Comparison of ENCODE assay signal across 8 cellular contexts in genomic region chr4:136962868-136963267, GRCh38.
"Had no signal": no experiment of that assay in that cellular context is flagged by ENCODE, and none has a peak within 500 bp of the region (broad histone marks: within the 10 kb centered on the region; RNA-seq: fewer than 3 reads in every experiment).

No MANE protein-coding gene starts in this region.

- H3K9me3 Mint-ChIP-seq: H9 had no signal

- H3K27ac Mint-ChIP-seq: H9 had no signal

- DNase-seq: GM23248, H9, HCEC 1CT, KBM-7 had no signal

- H3K4me1 Mint-ChIP-seq: H9 had no signal

- H3K4me3 ChIP-seq: GM23248 had no signal

- H3K4me3 Mint-ChIP-seq: H9 had no signal

- H3K27ac ChIP-seq: GM23248, KMS-11 had no signal

- FAIRE-seq: H1, H54, HTR-8/SVneo had no signal

- H3K4me2 ChIP-seq: KMS-11 had no signal

- H3K9ac ChIP-seq: GM23248, KMS-11 had no signal

- H2AFZ ChIP-seq: GM23248 had no signal
